In genomic region chrX:17738737-17739535, GRCh38 we compare ENCODE assay signal across 9 cellular contexts. TPM values are rescaled to one million over a fixed set of nuclear protein-coding genes. Genes with fewer than 3 reads are reported as not detected.
DNase-seq lines count a peak whose midpoint lies in the region; ATAC-seq and TF ChIP-seq lines count a peak whose summit lies in the region.
"Had no signal": no experiment of that assay in that cellular context is flagged by ENCODE, and none has a peak within 500 bp of the region (broad histone marks: within the 10 kb centered on the region; RNA-seq: fewer than 3 reads in every experiment).

No MANE protein-coding gene starts in this region.

- H3K9me3 ChIP-seq in adipocyte (ENCODE audit: control insufficient read depth, low read length) (no peaks in the 10 kb centered on the region), left lung (no peaks in the 10 kb centered on the region), thymus (ENCODE audit: control insufficient read depth) (no peaks in the 10 kb centered on the region)

- peaks cover 53% of the 10 kb centered on the region for H3K4me1 Mint-ChIP-seq in activated T-cell treated with anti-CD3 and anti-CD28 coated beads, Interleukin-2, amount 50 U/mL, for 24 hours (ENCODE audit: low read depth)

- peaks cover 39% of the 10 kb centered on the region for H3K27me3 Mint-ChIP-seq in activated T-cell treated with anti-CD3 and anti-CD28 coated beads, Interleukin-2, amount 50 U/mL, for 24 hours

- H3K36me3 ChIP-seq in adipocyte (ENCODE audit: control insufficient read depth, insufficient read depth, low read length, severe bottlenecking) = no peaks in the 10 kb centered on the region
- no peaks in the 10 kb centered on the region for H3K36me3 ChIP-seq in left lung
- H3K36me3 ChIP-seq in thymus (ENCODE audit: control insufficient read depth, insufficient read depth) = no peaks in the 10 kb centered on the region
- H3K36me3 ChIP-seq in mesendoderm (ENCODE audit: control insufficient read depth, insufficient read depth, low read length) = no peaks in the 10 kb centered on the region

- TF ChIP-seq CTCF in left lung (IDR thresholded peaks at IDR 0.05) = no peak

- no peaks in the 10 kb centered on the region for H3K9me3 Mint-ChIP-seq in activated T-cell treated with anti-CD3 and anti-CD28 coated beads, Interleukin-2, amount 50 U/mL, for 24 hours

- H2BK5ac ChIP-seq in mesendoderm (ENCODE audit: low read length) = no peak overlapping the region

- H3K23ac ChIP-seq in mesendoderm (ENCODE audit: low read length) = no peak overlapping the region

- H3K4ac ChIP-seq in mesendoderm (ENCODE audit: low read depth, low read length) = no peak overlapping the region

- no peak for ATAC-seq in left lung
- ATAC-seq in HG03378 (IDR thresholded peaks at IDR 0.05; ENCODE audit: unreplicated experiment) = no peak
- ATAC-seq in HG02885 (IDR thresholded peaks at IDR 0.05; ENCODE audit: poor library complexity, unreplicated experiment) = no peak

- no peak for DNase-seq in activated T-cell treated with anti-CD3 and anti-CD28 coated beads, Interleukin-2, amount 50 U/mL, for 24 hours
- no peak for DNase-seq in activated T-cell treated with anti-CD3 and anti-CD28 coated beads, Interleukin-2, amount 50 U/mL, for 1 hour
- DNase-seq in adipocyte (ENCODE audit: low read depth) (peak; percentile 15), left lung (no peak), mesendoderm (no peak)
- DNase-seq: DMS79 treated with DMSO at 0.1 percent for 48 hours had no signal

- H3K9ac ChIP-seq in adipocyte (ENCODE audit: low read length) (peak overlapping the region; percentile 88), mesendoderm (ENCODE audit: low read length) (no peak overlapping the region)

- H3K4me1 ChIP-seq in adipocyte (ENCODE audit: control insufficient read depth, insufficient read depth, low read length) (no peaks in the 10 kb centered on the region), left lung (no peaks in the 10 kb centered on the region), thymus (ENCODE audit: control insufficient read depth, insufficient read depth, low read length) (no peaks in the 10 kb centered on the region), mesendoderm (ENCODE audit: control insufficient read depth, low read depth, low read length) (no peaks in the 10 kb centered on the region)

- no peaks in the 10 kb centered on the region for H3K79me2 ChIP-seq in mesendoderm (ENCODE audit: control insufficient read depth, insufficient read depth, low read length)

- WGBS in thymus = 10% methylated on average over 6 of the region's 6 CpGs
- WGBS in mesendoderm (ENCODE audit: extremely low coverage, insufficient coverage, low lambda C conversion rate) = 100% methylated on average over 3 of the region's 6 CpGs

- H3K4me2 ChIP-seq in mesendoderm (ENCODE audit: low read length) = no peak overlapping the region

- H3K27ac Mint-ChIP-seq in activated T-cell treated with anti-CD3 and anti-CD28 coated beads, Interleukin-2, amount 50 U/mL, for 24 hours = peak overlapping the region; percentile 73

- intact Hi-C loops in left lung (cut with DNase I) = no loop called here

- H2BK120ac ChIP-seq in mesendoderm (ENCODE audit: low read depth, low read length) = no peak overlapping the region

- H3K18ac ChIP-seq in mesendoderm (ENCODE audit: low read length) = no peak overlapping the region

- no peak overlapping the region for H2AK5ac ChIP-seq in mesendoderm (ENCODE audit: low read length)

- no peaks in the 10 kb centered on the region for H3K79me1 ChIP-seq in mesendoderm (ENCODE audit: low read length)

- no peaks in the 10 kb centered on the region for H3K36me3 Mint-ChIP-seq in activated T-cell treated with anti-CD3 and anti-CD28 coated beads, Interleukin-2, amount 50 U/mL, for 24 hours (ENCODE audit: low read depth)

- no peak overlapping the region for H4K5ac ChIP-seq in mesendoderm (ENCODE audit: low read length)

- no peak overlapping the region for H2BK15ac ChIP-seq in mesendoderm (replicated peaks; ENCODE audit: low read depth)

- H3K56ac ChIP-seq in mesendoderm (ENCODE audit: low read length) = no peak overlapping the region

- H3K27me3 ChIP-seq in adipocyte (replicated peaks; ENCODE audit: control insufficient read depth, insufficient read depth, low read length) (no peaks in the 10 kb centered on the region), left lung (peaks cover 4 to 17% of the 10 kb centered on the region in 2 donors), thymus (ENCODE audit: control insufficient read depth, insufficient read depth) (no peaks in the 10 kb centered on the region), mesendoderm (ENCODE audit: insufficient read depth, low read length, poor library complexity) (no peaks in the 10 kb centered on the region)

- no peak overlapping the region for H4K8ac ChIP-seq in mesendoderm (ENCODE audit: low read depth, low read length)

- peak overlapping the region; percentile 84 for H3K4me3 ChIP-seq in adipocyte (ENCODE audit: low read length)
- peak overlapping the region; percentile 43 to 52 for H3K4me3 ChIP-seq in left lung
- peak overlapping the region; percentile 58 for H3K4me3 ChIP-seq in thymus (ENCODE audit: low read length)
- H3K4me3 ChIP-seq in mesendoderm (ENCODE audit: low read length) = no peak overlapping the region

- H3K4me3 Mint-ChIP-seq in activated T-cell treated with anti-CD3 and anti-CD28 coated beads, Interleukin-2, amount 50 U/mL, for 24 hours = peak overlapping the region; percentile 64

- H3K27ac ChIP-seq in left lung (peak overlapping the region; percentile 76 to 79), thymus (ENCODE audit: low read depth) (no peak overlapping the region), mesendoderm (ENCODE audit: low read depth, low read length) (no peak overlapping the region)

RNA-seq across cellular contexts. Expression of gene SCML1, which starts 1.6 kb away (rescaled TPM):
- total RNA-seq in left lung = 10 to 100 TPM in 1 of 2 donors, 1 to 10 TPM in 1; 7.7 to 10.3 TPM
- polyA plus RNA-seq in thymus = 92.1 TPM
- polyA plus RNA-seq in mesendoderm (2013, experiment 1 of 2) = 3.7 TPM
- 3.9 TPM for polyA plus RNA-seq in mesendoderm (2013, experiment 2 of 2)

Comparison
In these comparisons a context has a peak if more than half of its experiments do, and no peak if none do; other contexts are left out.
1. H3K27ac ChIP-seq: peak in left lung (2 of 2); none in thymus (single experiment) and mesendoderm (single experiment).